In genomic region chr19:48512504-48513288, GRCh38 we compare ENCODE assay signal across 1 cellular context.
TF ChIP-seq lines count a peak whose summit lies in the region.

No MANE protein-coding gene starts in this region.

TF ChIP-seq in IMR-90, 13 proteins besides CTCF, POLR2A, EP300 and RAD21 (continued from another document):
- TF ChIP-seq, protein P1, sequence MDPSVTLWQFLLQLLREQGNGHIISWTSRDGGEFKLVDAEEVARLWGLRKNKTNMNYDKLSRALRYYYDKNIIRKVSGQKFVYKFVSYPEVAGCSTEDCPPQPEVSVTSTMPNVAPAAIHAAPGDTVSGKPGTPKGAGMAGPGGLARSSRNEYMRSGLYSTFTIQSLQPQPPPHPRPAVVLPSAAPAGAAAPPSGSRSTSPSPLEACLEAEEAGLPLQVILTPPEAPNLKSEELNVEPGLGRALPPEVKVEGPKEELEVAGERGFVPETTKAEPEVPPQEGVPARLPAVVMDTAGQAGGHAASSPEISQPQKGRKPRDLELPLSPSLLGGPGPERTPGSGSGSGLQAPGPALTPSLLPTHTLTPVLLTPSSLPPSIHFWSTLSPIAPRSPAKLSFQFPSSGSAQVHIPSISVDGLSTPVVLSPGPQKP (IDR thresholded peaks at IDR 0.05; ENCODE audit: borderline replicate concordance, low read depth, low read length) = no peak
- no peak for TF ChIP-seq MAFK (IDR thresholded peaks at IDR 0.05; ENCODE audit: low read depth, low read length)
- no peak for TF ChIP-seq USF2 (IDR thresholded peaks at IDR 0.05; ENCODE audit: low read depth, low read length)
- TF ChIP-seq NFE2L2 (IDR thresholded peaks at IDR 0.05; ENCODE audit: low read depth, low read length) = no peak
- no peak for TF ChIP-seq RFX5 (IDR thresholded peaks at IDR 0.05; ENCODE audit: low read depth, low read length)
